In the genomic region with DNA sequence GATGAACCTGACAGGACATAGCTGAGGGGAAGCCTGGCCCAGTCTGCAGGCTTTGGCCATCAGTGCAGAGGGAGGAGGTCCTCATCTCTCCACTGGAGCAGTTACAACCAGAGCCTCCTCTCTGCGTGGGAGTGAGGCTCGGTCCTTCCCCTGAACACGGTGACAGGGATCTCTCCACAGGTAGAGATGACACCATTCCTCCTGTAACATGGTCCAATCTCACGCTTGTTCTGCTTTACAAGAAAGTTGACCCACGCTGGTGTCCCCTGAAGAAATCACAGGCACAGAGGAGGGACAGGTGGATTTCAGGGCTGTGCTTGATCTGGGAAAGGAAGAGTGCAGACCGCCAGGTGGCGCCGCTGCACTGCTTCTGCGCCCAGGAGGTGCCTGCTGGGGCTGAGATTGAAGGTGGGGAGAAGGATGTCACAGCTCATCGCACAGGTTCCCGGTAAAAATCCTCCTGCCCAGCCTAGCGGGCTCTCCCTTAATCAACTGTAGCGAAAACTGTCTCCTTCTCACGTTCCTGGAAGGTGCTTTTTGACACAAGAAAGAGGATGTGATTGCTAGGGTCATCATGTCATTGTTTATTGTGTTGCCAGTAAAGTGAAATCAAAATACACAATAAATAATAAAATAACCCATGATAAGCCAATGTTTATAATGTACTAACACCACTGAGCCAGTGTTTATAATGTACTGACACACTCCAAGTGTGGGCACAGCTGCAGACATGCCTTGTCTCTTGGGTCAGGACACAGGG, we compare ENCODE assay signal across 8 cellular contexts. TPM values are rescaled to one million over a fixed set of nuclear protein-coding genes. Genes with fewer than 3 reads are reported as not detected.
DNase-seq lines count a peak whose midpoint lies in the region; ATAC-seq, FAIRE-seq and TF ChIP-seq lines count a peak whose summit lies in the region.

No MANE protein-coding gene starts in this region.

- peaks cover 26% of the 10 kb centered on the region for H3K4me1 Mint-ChIP-seq in activated naive CD4-positive, alpha-beta T cell treated with anti-CD3 and anti-CD28 coated beads, Interleukin-2, amount 50 U/mL, for 24 hours

- no peaks in the 10 kb centered on the region for H3K36me3 ChIP-seq in MM.1S (replicated peaks; ENCODE audit: insufficient read depth, low read length)
- no peaks in the 10 kb centered on the region for H3K36me3 ChIP-seq in SU-DHL-6 (ENCODE audit: low read length)

- peak; percentile 96 for ATAC-seq in Right ventricle myocardium superior (ENCODE audit: poor library complexity)
- ATAC-seq in GM19467 (IDR thresholded peaks at IDR 0.05; ENCODE audit: unreplicated experiment) = no peak

- no peaks in the 10 kb centered on the region for H3F3A ChIP-seq in MM.1S (ENCODE audit: insufficient read depth, low read length)
- no peaks in the 10 kb centered on the region for H3F3A ChIP-seq in SU-DHL-6 (ENCODE audit: insufficient read depth)

- CTCF ChIA-PET in GM10248 (lab: Yijun Ruan, JAX) = interaction anchor here (0.6 to 3.8 kb wide), 26 partner anchors 9 to 291 kb away, joined by 3 to 46 read pairs (median 4); no protein-coding TSS in a partner anchor

- H3K4me3 Mint-ChIP-seq in activated naive CD4-positive, alpha-beta T cell treated with anti-CD3 and anti-CD28 coated beads, Interleukin-2, amount 50 U/mL, for 24 hours = peak overlapping the region; percentile 30

- H3K27me3 ChIP-seq in MM.1S (replicated peaks; ENCODE audit: insufficient read depth, low read length) = no peaks in the 10 kb centered on the region
- H3K27me3 ChIP-seq in SU-DHL-6 (ENCODE audit: low read length) = 0 out of 2 replicates have a peak, but pooled peaks cover 2% of the 10 kb centered on the region

- intact Hi-C loops in Right ventricle myocardium superior (cut with DNase I) (loop anchor here (2.0 kb wide), 1 partner anchor 165 kb away; no protein-coding TSS in a partner anchor), posterior vena cava (cut with DNase I) (loop anchor here (1.0 kb wide), 2 partner anchors 165 to 166 kb away; no protein-coding TSS in a partner anchor)

- peak; percentile 92 for TF ChIP-seq CTCF in GM10248 (IDR thresholded peaks at IDR 0.05; ENCODE audit: control extremely low read depth, extremely low read depth, low read depth, missing control alignments)
- TF ChIP-seq CTCF in MM.1S (IDR thresholded peaks at IDR 0.05; ENCODE audit: low read length) = peak; percentile 88
- peak; percentile 96 for TF ChIP-seq CTCF in SU-DHL-6 (IDR thresholded peaks at IDR 0.05; ENCODE audit: insufficient read depth, low read length, poor library complexity, severe bottlenecking)

- H4K20me1 ChIP-seq in MM.1S (ENCODE audit: insufficient read depth, low read length) (no peaks in the 10 kb centered on the region), SU-DHL-6 (ENCODE audit: low read depth, low read length) (no peaks in the 10 kb centered on the region)

- peak; percentile 90 for FAIRE-seq in urothelium cell line (lab: Jason Lieb, UNC)

- no peaks in the 10 kb centered on the region for H3K9me3 ChIP-seq in MM.1S (replicated peaks; ENCODE audit: insufficient read depth, low read length)
- H3K9me3 ChIP-seq in SU-DHL-6 (ENCODE audit: insufficient read depth, low read length) = no peaks in the 10 kb centered on the region

- H3K79me2 ChIP-seq in MM.1S (ENCODE audit: low read length) (no peaks in the 10 kb centered on the region), SU-DHL-6 (ENCODE audit: insufficient read depth, low read length) (no peaks in the 10 kb centered on the region)

- H3K27ac ChIP-seq in MM.1S (ENCODE audit: low read length) (no peak overlapping the region), SU-DHL-6 (ENCODE audit: low read depth, low read length) (no peak overlapping the region)

- POLR2A ChIA-PET in GM10248 (lab: Yijun Ruan, JAX) = no interaction called here

- peaks cover 23% of the 10 kb centered on the region for H3K27me3 Mint-ChIP-seq in activated naive CD4-positive, alpha-beta T cell treated with anti-CD3 and anti-CD28 coated beads, Interleukin-2, amount 50 U/mL, for 24 hours

- H3K4me1 ChIP-seq in MM.1S (ENCODE audit: low read length) = no peaks in the 10 kb centered on the region

- H3K4me3 ChIP-seq in MM.1S (ENCODE audit: low read length) (no peak overlapping the region; the same call in 1 of the 2 replicates), SU-DHL-6 (ENCODE audit: insufficient read depth, low read length, poor library complexity, severe bottlenecking) (no peak overlapping the region)

- H3K9ac ChIP-seq in MM.1S (ENCODE audit: low read length) = no peak overlapping the region
- no peak overlapping the region for H3K9ac ChIP-seq in SU-DHL-6 (ENCODE audit: low read length)

- no peaks in the 10 kb centered on the region for H3K9me3 Mint-ChIP-seq in activated naive CD4-positive, alpha-beta T cell treated with anti-CD3 and anti-CD28 coated beads, Interleukin-2, amount 50 U/mL, for 24 hours

- DNase-seq in GM10248 (ENCODE audit: extremely low spot score) (peak; percentile 73), MM.1S (peak; percentile 67), Right ventricle myocardium superior (peak; percentile 90), posterior vena cava (ENCODE audit: low spot score) (peak; percentile 94), urothelium cell line (ENCODE audit: low spot score) (peak; percentile 74)

- no peaks in the 10 kb centered on the region for H3K9me2 ChIP-seq in MM.1S (replicated peaks; ENCODE audit: insufficient read depth, low read length)
- H3K9me2 ChIP-seq in SU-DHL-6 (replicated peaks; ENCODE audit: insufficient read depth, low read length) = no peaks in the 10 kb centered on the region

- peaks cover 3% of the 10 kb centered on the region for H3K36me3 Mint-ChIP-seq in activated naive CD4-positive, alpha-beta T cell treated with anti-CD3 and anti-CD28 coated beads, Interleukin-2, amount 50 U/mL, for 24 hours

- H2AFZ ChIP-seq in MM.1S (ENCODE audit: low read length) (no peak overlapping the region), SU-DHL-6 (ENCODE audit: low read depth, low read length, severe bottlenecking) (no peak overlapping the region)

- H3K4me2 ChIP-seq in MM.1S (ENCODE audit: low read depth, low read length) (peak overlapping the region; percentile 43; the same call in 1 of the 2 replicates), SU-DHL-6 (ENCODE audit: low read depth, low read length, poor library complexity, severe bottlenecking) (no peak overlapping the region)

- H3K27ac Mint-ChIP-seq in activated naive CD4-positive, alpha-beta T cell treated with anti-CD3 and anti-CD28 coated beads, Interleukin-2, amount 50 U/mL, for 24 hours = no peak overlapping the region

RNA-seq across cellular contexts. Expression of a gene that starts 20.4 kb away (rescaled TPM):
- total RNA-seq in Right ventricle myocardium superior = not detected
- total RNA-seq in posterior vena cava = under 1 TPM in 1 of 2 donors, not detected in 1; 0.19 TPM
